In genomic region chr20:20211988-20212518, GRCh38 we compare ENCODE assay signal across 21 cellular contexts.
DNase-seq lines count a peak whose midpoint lies in the region; ATAC-seq and TF ChIP-seq lines count a peak whose summit lies in the region.
"Had no signal": no experiment of that assay in that cellular context is flagged by ENCODE, and none has a peak within 500 bp of the region (broad histone marks: within the 10 kb centered on the region; RNA-seq: fewer than 3 reads in every experiment).

No MANE protein-coding gene starts in this region.

- H3K36me3 Mint-ChIP-seq in immature natural killer cell, result no peaks in the 10 kb centered on the region
- no peaks in the 10 kb centered on the region for H3K36me3 Mint-ChIP-seq in activated T-cell treated with anti-CD3 and anti-CD28 coated beads, Interleukin-2, amount 50 U/mL, for 72 hours (ENCODE audit: insufficient read depth in 2 of 2)
- H3K36me3 Mint-ChIP-seq in natural killer cell treated with Interleukin-12 subunit alpha and Interleukin-12 subunit beta and Interleukin-15 and Interleukin-18, amount 100 ng/mL, for 72 hours, result no peaks in the 10 kb centered on the region
- H3K36me3 Mint-ChIP-seq: activated naive CD4-positive, alpha-beta T cell treated with anti-CD3 and anti-CD28 coated beads, Interleukin-2, amount 50 U/mL, for 24 hours; CD4-positive, CD25-positive, alpha-beta regulatory T cell; stimulated activated memory B cell treated with anti-CD40 and anti-IgM and Interleukin-4, amounts not matched to agents 10 μg/mL and 1 μg/mL and 100 μg/mL, for 72 hours had no signal

- no peaks in the 10 kb centered on the region for H3K9me3 ChIP-seq in left ventricle myocardium inferior (replicated peaks)
- H3K9me3 ChIP-seq in right cardiac atrium (ENCODE audit: control insufficient read depth, low read length), result no peaks in the 10 kb centered on the region
- H3K9me3 ChIP-seq: ascending aorta, gastroesophageal sphincter, HAP-1, testis had no signal

- DNase-seq in left ventricle myocardium inferior (no peak), right cardiac atrium (no peak), NCI-H2081 (lab: John Stamatoyannopoulos, UW) (peak; percentile 80 to 87), immature natural killer cell (no peak)
- DNase-seq in activated T-cell treated with anti-CD3 and anti-CD28 coated beads, Interleukin-2, amount 50 U/mL, for 72 hours, result no peak
- no peak for DNase-seq in natural killer cell treated with Interleukin-12 subunit alpha and Interleukin-12 subunit beta and Interleukin-15 and Interleukin-18, amount 100 ng/mL, for 72 hours (ENCODE audit: low spot score)
- DNase-seq: activated CD8-positive, alpha-beta T cell treated with anti-CD3 and anti-CD28 coated beads, Interleukin-2, amount 10 ng/mL, durations not matched to agents 7 days and 5 days; activated T-cell treated with anti-CD3 and anti-CD28 coated beads, Interleukin-2, amount 50 U/mL, for 24 hours; CD4-positive, CD25-positive, alpha-beta regulatory T cell; DND-41; erythroblast; Kasumi-1; stimulated activated CD4-positive, alpha-beta T cell treated with anti-CD3 and anti-CD28 coated beads, Interleukin-1b, Interleukin-23, amount 100 ng/mL, for 48 hours; testis had no signal

- peaks cover 0 to 1% (median 0%) of the 10 kb centered on the region in 6 donors for H3K9me3 Mint-ChIP-seq in immature natural killer cell
- H3K9me3 Mint-ChIP-seq in activated T-cell treated with anti-CD3 and anti-CD28 coated beads, Interleukin-2, amount 50 U/mL, for 72 hours, result no peaks in the 10 kb centered on the region
- no peaks in the 10 kb centered on the region for H3K9me3 Mint-ChIP-seq in natural killer cell treated with Interleukin-12 subunit alpha and Interleukin-12 subunit beta and Interleukin-15 and Interleukin-18, amount 100 ng/mL, for 72 hours
- H3K9me3 Mint-ChIP-seq: activated naive CD4-positive, alpha-beta T cell treated with anti-CD3 and anti-CD28 coated beads, Interleukin-2, amount 50 U/mL, for 24 hours; activated T-cell treated with anti-CD3 and anti-CD28 coated beads, Interleukin-2, amount 50 U/mL, for 24 hours; CD4-positive, CD25-positive, alpha-beta regulatory T cell; nephron; stimulated activated memory B cell treated with anti-CD40 and anti-IgM and Interleukin-4, amounts not matched to agents 10 μg/mL and 1 μg/mL and 100 μg/mL, for 72 hours had no signal

- no peak overlapping the region for H3K4me3 Mint-ChIP-seq in immature natural killer cell
- no peak overlapping the region for H3K4me3 Mint-ChIP-seq in activated T-cell treated with anti-CD3 and anti-CD28 coated beads, Interleukin-2, amount 50 U/mL, for 72 hours
- no peak overlapping the region for H3K4me3 Mint-ChIP-seq in natural killer cell treated with Interleukin-12 subunit alpha and Interleukin-12 subunit beta and Interleukin-15 and Interleukin-18, amount 100 ng/mL, for 72 hours
- H3K4me3 Mint-ChIP-seq: activated CD8-positive, alpha-beta T cell treated with anti-CD3 and anti-CD28 coated beads, Interleukin-2, amount 10 ng/mL, durations not matched to agents 7 days and 5 days; activated naive CD4-positive, alpha-beta T cell treated with anti-CD3 and anti-CD28 coated beads, Interleukin-2, amount 50 U/mL, for 24 hours; activated T-cell treated with anti-CD3 and anti-CD28 coated beads, Interleukin-2, amount 50 U/mL, for 24 hours; CD4-positive, CD25-positive, alpha-beta regulatory T cell; nephron; stimulated activated memory B cell treated with anti-CD40 and anti-IgM and Interleukin-4, amounts not matched to agents 10 μg/mL and 1 μg/mL and 100 μg/mL, for 72 hours had no signal

- H3K4me3 ChIP-seq in left ventricle myocardium inferior, result no peak overlapping the region
- H3K4me3 ChIP-seq in right cardiac atrium (ENCODE audit: low read length), result no peak overlapping the region
- H3K4me3 ChIP-seq: ascending aorta, gastroesophageal sphincter, HAP-1, testis had no signal

- ATAC-seq in right cardiac atrium (no peak), HG03469 (IDR thresholded peaks at IDR 0.05; ENCODE audit: unreplicated experiment) (no peak)
- no peak for ATAC-seq in activated T-cell treated with anti-CD3 and anti-CD28 coated beads, Interleukin-2, amount 50 U/mL, for 72 hours (replicated peaks in 1 of 2)
- no peak for ATAC-seq in natural killer cell treated with Interleukin-12 subunit alpha and Interleukin-12 subunit beta and Interleukin-15 and Interleukin-18, amount 100 ng/mL, for 72 hours
- ATAC-seq: activated CD8-positive, alpha-beta T cell treated with anti-CD3 and anti-CD28 coated beads, Interleukin-2, amount 10 ng/mL, durations not matched to agents 7 days and 5 days; gastroesophageal sphincter; stimulated activated memory B cell treated with anti-CD40 and anti-IgM and Interleukin-4, amounts not matched to agents 10 μg/mL and 1 μg/mL and 100 μg/mL, for 72 hours had no signal

- H3K36me3 ChIP-seq in left ventricle myocardium inferior, result no peaks in the 10 kb centered on the region
- H3K36me3 ChIP-seq: ascending aorta, gastroesophageal sphincter, HAP-1 had no signal

- H3K27me3 ChIP-seq in left ventricle myocardium inferior (ENCODE audit: low read depth) (peaks cover 4% of the 10 kb centered on the region), right cardiac atrium (ENCODE audit: control insufficient read depth, insufficient read depth) (no peaks in the 10 kb centered on the region)
- H3K27me3 ChIP-seq: ascending aorta, testis had no signal

- peak overlapping the region; percentile 87 for H3K27ac ChIP-seq in left ventricle myocardium inferior (replicated peaks)
- no peak overlapping the region for H3K27ac ChIP-seq in right cardiac atrium (ENCODE audit: low read length)
- H3K27ac ChIP-seq: ascending aorta, gastroesophageal sphincter, testis had no signal

- peaks cover 4 to 21% (median 9%) of the 10 kb centered on the region in 3 donors for H3K27me3 Mint-ChIP-seq in immature natural killer cell (ENCODE audit: low read depth in 3 of 3)
- H3K27me3 Mint-ChIP-seq in activated T-cell treated with anti-CD3 and anti-CD28 coated beads, Interleukin-2, amount 50 U/mL, for 72 hours (ENCODE audit: low read depth), result peaks cover 22% of the 10 kb centered on the region
- no peaks in the 10 kb centered on the region for H3K27me3 Mint-ChIP-seq in natural killer cell treated with Interleukin-12 subunit alpha and Interleukin-12 subunit beta and Interleukin-15 and Interleukin-18, amount 100 ng/mL, for 72 hours

- H3K27ac Mint-ChIP-seq in immature natural killer cell, result peak overlapping the region in 5 of 6 donors; percentile 14 to 98 (median 86)
- no peak overlapping the region for H3K27ac Mint-ChIP-seq in activated T-cell treated with anti-CD3 and anti-CD28 coated beads, Interleukin-2, amount 50 U/mL, for 72 hours
- peak overlapping the region in 1 of 2 donors; percentile 76 for H3K27ac Mint-ChIP-seq in natural killer cell treated with Interleukin-12 subunit alpha and Interleukin-12 subunit beta and Interleukin-15 and Interleukin-18, amount 100 ng/mL, for 72 hours
- H3K27ac Mint-ChIP-seq: activated CD8-positive, alpha-beta T cell treated with anti-CD3 and anti-CD28 coated beads, Interleukin-2, amount 10 ng/mL, durations not matched to agents 7 days and 5 days; activated naive CD4-positive, alpha-beta T cell treated with anti-CD3 and anti-CD28 coated beads, Interleukin-2, amount 50 U/mL, for 24 hours; activated T-cell treated with anti-CD3 and anti-CD28 coated beads, Interleukin-2, amount 50 U/mL, for 24 hours; CD4-positive, CD25-positive, alpha-beta regulatory T cell; nephron; stimulated activated memory B cell treated with anti-CD40 and anti-IgM and Interleukin-4, amounts not matched to agents 10 μg/mL and 1 μg/mL and 100 μg/mL, for 72 hours had no signal

- H3K4me1 ChIP-seq in left ventricle myocardium inferior, result peaks cover 57% of the 10 kb centered on the region
- peaks cover 2% of the 10 kb centered on the region for H3K4me1 ChIP-seq in right cardiac atrium (ENCODE audit: control insufficient read depth, insufficient read depth, low read length)
- H3K4me1 ChIP-seq: ascending aorta, gastroesophageal sphincter, testis had no signal

- 76% methylated on average over 11 of the region's 11 CpGs for WGBS in right cardiac atrium

- no peak for TF ChIP-seq CTCF in left ventricle myocardium inferior (IDR thresholded peaks at IDR 0.05; ENCODE audit: borderline replicate concordance)

- H3K4me1 Mint-ChIP-seq in immature natural killer cell, result peaks cover 60 to 61% of the 10 kb centered on the region in 2 donors
- no peaks in the 10 kb centered on the region for H3K4me1 Mint-ChIP-seq in activated T-cell treated with anti-CD3 and anti-CD28 coated beads, Interleukin-2, amount 50 U/mL, for 72 hours (ENCODE audit: low read depth)
- peaks cover 52 to 61% of the 10 kb centered on the region in 2 donors for H3K4me1 Mint-ChIP-seq in natural killer cell treated with Interleukin-12 subunit alpha and Interleukin-12 subunit beta and Interleukin-15 and Interleukin-18, amount 100 ng/mL, for 72 hours (ENCODE audit: low read depth in 2 of 2)
- H3K4me1 Mint-ChIP-seq: activated naive CD4-positive, alpha-beta T cell treated with anti-CD3 and anti-CD28 coated beads, Interleukin-2, amount 50 U/mL, for 24 hours; CD4-positive, CD25-positive, alpha-beta regulatory T cell had no signal

- intact Hi-C loops in left ventricle myocardium inferior (cut with micrococcal nuclease) (no loop called here), right cardiac atrium (cut with DNase I) (no loop called here)

Comparison
In these comparisons a context has a peak if more than half of its experiments do, and no peak if none do; other contexts are left out.
1. DNase-seq: peak in NCI-H2081 (2 of 2); none in left ventricle myocardium inferior (single experiment), right cardiac atrium (0 of 3), immature natural killer cell (0 of 3), activated T-cell treated with anti-CD3 and anti-CD28 coated beads, Interleukin-2, amount 50 U/mL, for 72 hours (0 of 2) and natural killer cell treated with Interleukin-12 subunit alpha and Interleukin-12 subunit beta and Interleukin-15 and Interleukin-18, amount 100 ng/mL, for 72 hours (single experiment).